ENCODE assay signal across 10 cellular contexts in genomic region chr7:28754027-28754426, GRCh38.
DNase-seq lines count a peak whose midpoint lies in the region; ATAC-seq and TF ChIP-seq lines count a peak whose summit lies in the region.
"Had no signal": no experiment of that assay in that cellular context is flagged by ENCODE, and none has a peak within 500 bp of the region (broad histone marks: within the 10 kb centered on the region; RNA-seq: fewer than 3 reads in every experiment).

No MANE protein-coding gene starts in this region.

- H3K4me3 Mint-ChIP-seq in stimulated activated effector memory CD8-positive, alpha-beta T cell treated with anti-CD3 and anti-CD28 coated beads, Interleukin-12 subunit alpha, Interleukin-12 subunit beta, amount 100 ng/mL, for 72 hours, result no peak overlapping the region
- no peak overlapping the region for H3K4me3 Mint-ChIP-seq in immature natural killer cell

- no peaks in the 10 kb centered on the region for H3K36me3 Mint-ChIP-seq in stimulated activated effector memory CD8-positive, alpha-beta T cell treated with anti-CD3 and anti-CD28 coated beads, Interleukin-12 subunit alpha, Interleukin-12 subunit beta, amount 100 ng/mL, for 72 hours
- H3K36me3 Mint-ChIP-seq in immature natural killer cell, result no peaks in the 10 kb centered on the region

- H3K36me3 ChIP-seq in GM06990 (ENCODE audit: control insufficient read depth, insufficient read depth, low read length), result no peaks in the 10 kb centered on the region
- H3K36me3 ChIP-seq: tibial artery had no signal

- H3K4me3 ChIP-seq in GM06990 (replicated peaks; ENCODE audit: low read depth, low read length) (no peak overlapping the region), LNCaP clone FGC (ENCODE audit: low read depth, low read length) (no peak overlapping the region)
- H3K4me3 ChIP-seq: skin epidermis, tibial artery had no signal

- DNase-seq in GM06990 (ENCODE audit: extremely low read depth, insufficient read length), result no peak
- DNase-seq in LNCaP clone FGC (ENCODE audit: low read depth), result no peak
- DNase-seq in cerebellar cortex (ENCODE audit: low spot score), result peak; percentile 58
- DNase-seq in myocyte (ENCODE audit: low read depth), result peak; percentile 78
- no peak for DNase-seq in stimulated activated effector memory CD8-positive, alpha-beta T cell treated with anti-CD3 and anti-CD28 coated beads, Interleukin-12 subunit alpha, Interleukin-12 subunit beta, amount 100 ng/mL, for 72 hours (ENCODE audit: low spot score in 2 of 2)
- no peak for DNase-seq in SKM-1 treated with dmso at 0.1 percent for 144 hours (lab: John Stamatoyannopoulos, UW; ENCODE audit: unreplicated experiment)
- no peak for DNase-seq in immature natural killer cell
- DNase-seq in NCI-H82 treated with DMSO at 0.1 percent for 48 hours (lab: John Stamatoyannopoulos, UW; ENCODE audit: unreplicated experiment), result no peak
- DNase-seq: tibial artery had no signal

- peaks cover 0 to 4% (median 2%) of the 10 kb centered on the region in 3 donors for H3K27me3 Mint-ChIP-seq in immature natural killer cell (ENCODE audit: low read depth in 3 of 3)

- TF ChIP-seq CTCF in GM06990 (IDR thresholded peaks at IDR 0.05; ENCODE audit: insufficient read depth, low read length, poor library complexity, severe bottlenecking) (peak; percentile 22), LNCaP clone FGC (IDR thresholded peaks at IDR 0.05; ENCODE audit: control insufficient read depth, extremely low read depth, insufficient read depth) (peak; percentile 31; the same call in 1 of the 2 replicates)

- no peak for ATAC-seq in stimulated activated effector memory CD8-positive, alpha-beta T cell treated with anti-CD3 and anti-CD28 coated beads, Interleukin-12 subunit alpha, Interleukin-12 subunit beta, amount 100 ng/mL, for 72 hours

- H3K27ac Mint-ChIP-seq in stimulated activated effector memory CD8-positive, alpha-beta T cell treated with anti-CD3 and anti-CD28 coated beads, Interleukin-12 subunit alpha, Interleukin-12 subunit beta, amount 100 ng/mL, for 72 hours, result no peak overlapping the region
- H3K27ac Mint-ChIP-seq in immature natural killer cell, result no peak overlapping the region

- H3K27me3 ChIP-seq in GM06990 (replicated peaks; ENCODE audit: control insufficient read depth, insufficient read depth, low read length), result no peaks in the 10 kb centered on the region
- H3K27me3 ChIP-seq: tibial artery had no signal

- no peaks in the 10 kb centered on the region for H3K9me3 Mint-ChIP-seq in stimulated activated effector memory CD8-positive, alpha-beta T cell treated with anti-CD3 and anti-CD28 coated beads, Interleukin-12 subunit alpha, Interleukin-12 subunit beta, amount 100 ng/mL, for 72 hours
- no peaks in the 10 kb centered on the region for H3K9me3 Mint-ChIP-seq in immature natural killer cell

- no peaks in the 10 kb centered on the region for H3K4me1 Mint-ChIP-seq in stimulated activated effector memory CD8-positive, alpha-beta T cell treated with anti-CD3 and anti-CD28 coated beads, Interleukin-12 subunit alpha, Interleukin-12 subunit beta, amount 100 ng/mL, for 72 hours
- no peaks in the 10 kb centered on the region for H3K4me1 Mint-ChIP-seq in immature natural killer cell

Comparison
In these comparisons a context has a peak if more than half of its experiments do, and no peak if none do; other contexts are left out.
1. DNase-seq: peak in cerebellar cortex (single experiment) and myocyte (single experiment); none in GM06990 (single experiment), LNCaP clone FGC (single experiment), stimulated activated effector memory CD8-positive, alpha-beta T cell treated with anti-CD3 and anti-CD28 coated beads, Interleukin-12 subunit alpha, Interleukin-12 subunit beta, amount 100 ng/mL, for 72 hours (0 of 2), SKM-1 treated with dmso at 0.1 percent for 144 hours (single experiment), immature natural killer cell (0 of 3) and NCI-H82 treated with DMSO at 0.1 percent for 48 hours (single experiment).